In the genomic region with DNA sequence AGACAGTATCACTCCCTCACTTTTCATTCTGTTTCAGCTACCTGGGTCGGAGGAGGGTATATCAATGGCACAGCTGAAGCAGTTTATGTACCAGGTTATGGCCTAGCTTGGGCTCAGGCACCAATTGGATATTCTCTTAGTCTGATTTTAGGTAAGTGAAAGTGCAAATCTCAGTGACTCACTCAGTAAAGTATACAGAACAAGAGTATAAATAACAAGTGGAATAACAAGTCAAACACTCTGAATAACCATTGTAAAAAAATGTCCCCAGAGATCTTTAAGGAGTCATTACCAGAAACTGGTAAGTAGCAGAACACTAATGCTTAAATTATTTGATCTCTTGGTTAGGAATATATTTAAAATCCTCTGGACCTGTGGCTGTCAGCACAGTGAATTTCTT, we compare ENCODE assay signal across 1 cellular context.
TF ChIP-seq lines count a peak whose summit lies in the region.

No MANE protein-coding gene starts in this region.

TF ChIP-seq in SK-N-SH, 30 proteins besides CTCF, POLR2A, EP300 and RAD21 (continued from another document):
- TF ChIP-seq, protein P1, sequence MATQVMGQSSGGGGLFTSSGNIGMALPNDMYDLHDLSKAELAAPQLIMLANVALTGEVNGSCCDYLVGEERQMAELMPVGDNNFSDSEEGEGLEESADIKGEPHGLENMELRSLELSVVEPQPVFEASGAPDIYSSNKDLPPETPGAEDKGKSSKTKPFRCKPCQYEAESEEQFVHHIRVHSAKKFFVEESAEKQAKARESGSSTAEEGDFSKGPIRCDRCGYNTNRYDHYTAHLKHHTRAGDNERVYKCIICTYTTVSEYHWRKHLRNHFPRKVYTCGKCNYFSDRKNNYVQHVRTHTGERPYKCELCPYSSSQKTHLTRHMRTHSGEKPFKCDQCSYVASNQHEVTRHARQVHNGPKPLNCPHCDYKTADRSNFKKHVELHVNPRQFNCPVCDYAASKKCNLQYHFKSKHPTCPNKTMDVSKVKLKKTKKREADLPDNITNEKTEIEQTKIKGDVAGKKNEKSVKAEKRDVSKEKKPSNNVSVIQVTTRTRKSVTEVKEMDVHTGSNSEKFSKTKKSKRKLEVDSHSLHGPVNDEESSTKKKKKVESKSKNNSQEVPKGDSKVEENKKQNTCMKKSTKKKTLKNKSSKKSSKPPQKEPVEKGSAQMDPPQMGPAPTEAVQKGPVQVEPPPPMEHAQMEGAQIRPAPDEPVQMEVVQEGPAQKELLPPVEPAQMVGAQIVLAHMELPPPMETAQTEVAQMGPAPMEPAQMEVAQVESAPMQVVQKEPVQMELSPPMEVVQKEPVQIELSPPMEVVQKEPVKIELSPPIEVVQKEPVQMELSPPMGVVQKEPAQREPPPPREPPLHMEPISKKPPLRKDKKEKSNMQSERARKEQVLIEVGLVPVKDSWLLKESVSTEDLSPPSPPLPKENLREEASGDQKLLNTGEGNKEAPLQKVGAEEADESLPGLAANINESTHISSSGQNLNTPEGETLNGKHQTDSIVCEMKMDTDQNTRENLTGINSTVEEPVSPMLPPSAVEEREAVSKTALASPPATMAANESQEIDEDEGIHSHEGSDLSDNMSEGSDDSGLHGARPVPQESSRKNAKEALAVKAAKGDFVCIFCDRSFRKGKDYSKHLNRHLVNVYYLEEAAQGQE (IDR thresholded peaks at IDR 0.05; ENCODE audit: low read depth, low read length), result no peak
TF ChIP-seq in SK-N-SH: peak in this region for 0.
